8 cellular contexts compared by ENCODE assay signal in the genomic region with DNA sequence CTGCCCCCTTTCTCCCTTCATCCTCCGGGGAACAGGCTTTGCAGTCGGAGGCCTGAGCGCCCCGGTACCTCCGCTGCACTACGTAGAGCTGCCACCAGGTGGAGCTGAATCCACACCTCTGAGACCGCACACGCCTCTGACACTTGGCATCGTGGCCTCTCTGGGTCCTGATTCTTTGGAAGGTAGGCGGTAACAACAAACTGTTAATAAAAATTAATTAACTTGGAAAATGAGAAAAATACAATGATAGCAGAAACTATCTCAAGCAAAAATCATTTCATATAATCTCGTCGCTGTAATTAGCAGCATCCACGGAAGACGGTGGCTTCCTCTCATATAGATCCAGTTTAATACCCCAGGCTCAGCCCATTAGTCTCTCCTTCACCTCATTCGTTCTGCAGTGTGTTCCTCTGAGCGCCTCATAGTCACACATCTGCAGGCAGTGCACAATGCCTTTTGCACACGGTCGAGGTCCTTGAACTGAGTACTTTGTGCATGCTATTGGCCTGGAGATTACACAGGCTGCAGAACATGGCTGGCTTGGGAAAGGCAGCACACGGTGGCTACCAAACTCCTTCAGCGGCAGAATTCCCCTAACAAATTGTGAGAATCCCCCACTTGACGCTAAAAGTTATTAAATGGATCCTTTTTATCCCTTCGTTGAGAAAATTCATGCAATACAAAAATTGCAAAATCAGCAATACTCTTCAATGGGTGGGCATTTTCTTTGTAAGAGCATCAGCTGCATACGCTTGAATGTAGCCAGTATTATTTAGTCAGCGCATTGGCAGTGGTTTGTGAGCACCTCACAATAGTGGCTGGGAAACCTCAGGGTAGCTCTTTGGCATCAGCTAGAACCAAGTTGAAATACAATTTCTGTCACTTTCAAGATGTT. TPM values are rescaled to one million over a fixed set of nuclear protein-coding genes. Genes with fewer than 3 reads are reported as not detected.
DNase-seq lines count a peak whose midpoint lies in the region; ATAC-seq, FAIRE-seq and TF ChIP-seq lines count a peak whose summit lies in the region.

No MANE protein-coding gene starts in this region.

- H3K4me1 ChIP-seq in ovary (ENCODE audit: insufficient read depth) = no peaks in the 10 kb centered on the region

- WGBS in ovary, 3 donors = 40 to 43% (median 41%) methylated on average over 24 of the region's 24 CpGs

- peak; percentile 62 for DNase-seq in ELR (ENCODE audit: low read depth)
- DNase-seq in HuH-7.5 (ENCODE audit: low spot score) = peak; percentile 28
- peak; percentile 59 for DNase-seq in RWPE1 (ENCODE audit: low spot score)
- DNase-seq in activated effector memory CD4-positive, alpha-beta T cell treated with anti-CD3 and anti-CD28 coated beads, Interleukin-2, amount 50 U/mL, for 16 hours = peak; percentile 93
- peak; percentile 31 to 44 for DNase-seq in frontal cortex (ENCODE audit: low spot score in 2 of 2)
- peak; percentile 31 to 83 (median 62) for DNase-seq in ovary
- DNase-seq in type B pancreatic cell (ENCODE audit: extremely low spot score, unreplicated experiment) = peak; percentile 81

- POLR2A ChIA-PET in RWPE1 (lab: Yijun Ruan, JAX; ENCODE audit: low non-redundant PET) = no interaction called here

- H3K36me3 Mint-ChIP-seq in type B pancreatic cell = no peaks in the 10 kb centered on the region

- H3K27ac ChIP-seq in RWPE1 (no peak overlapping the region), ovary (no peak overlapping the region)

- H3K27ac Mint-ChIP-seq in type B pancreatic cell = no peak overlapping the region

- TF ChIP-seq CTCF in RWPE1 (conservative IDR thresholded peaks at IDR 0.05; ENCODE audit: low read depth) = peak; percentile 99
- peak; percentile 21 to 75 (median 42) for TF ChIP-seq CTCF in ovary (IDR thresholded peaks at IDR 0.05)
- TF ChIP-seq CTCF in type B pancreatic cell (conservative IDR thresholded peaks at IDR 0.05) = peak; percentile 97

- H3K27me3 ChIP-seq in ovary = no peaks in the 10 kb centered on the region

- H3K4me1 Mint-ChIP-seq in type B pancreatic cell (ENCODE audit: unreplicated experiment) = peaks cover 7% of the 10 kb centered on the region

- H3K36me3 ChIP-seq in ovary = no peaks in the 10 kb centered on the region

- FAIRE-seq in frontal cortex (lab: Jason Lieb, UNC) = peak; percentile 30

- no peak overlapping the region for H3K4me3 Mint-ChIP-seq in type B pancreatic cell

- no peak overlapping the region for H3K4me3 ChIP-seq in ovary

- peaks cover 33% of the 10 kb centered on the region for H3K27me3 Mint-ChIP-seq in type B pancreatic cell

- intact Hi-C loops in ovary (cut with DNase I) = loop anchor here (5.0 to 10.0 kb wide), 5 partner anchors 153 to 209 kb away; a partner anchor contains a TSS

- ATAC-seq in GM21529 (IDR thresholded peaks at IDR 0.05; ENCODE audit: unreplicated experiment) = peak; percentile 93

- TF ChIP-seq EP300 in ovary (IDR thresholded peaks at IDR 0.05) = no peak

- peaks cover 3% of the 10 kb centered on the region for H3K9me3 Mint-ChIP-seq in type B pancreatic cell

- H3K9me3 ChIP-seq in ovary = no peaks in the 10 kb centered on the region

- no peak for TF ChIP-seq POLR2A in ovary (IDR thresholded peaks at IDR 0.05)

- CTCF ChIA-PET in RWPE1 (lab: Yijun Ruan, JAX) = interaction anchor here (0.5 to 2.6 kb wide), 5 partner anchors 120 to 212 kb away, joined by 3 to 21 read pairs (median 3); no protein-coding TSS in a partner anchor

RNA-seq across cellular contexts. Expression of a gene that starts 18.7 kb away (rescaled TPM):
- total RNA-seq in frontal cortex (under 0.01 TPM), ovary (under 1 TPM in 2 of 7 donors, not detected in 5; 0.22 TPM), type B pancreatic cell (ENCODE audit: low replicate concordance) (not detected in 2 replicates)
- polyA plus RNA-seq in ovary = not detected

RNA-seq across cellular contexts. Expression of a gene that starts 43.9 kb away (rescaled TPM):
- total RNA-seq in frontal cortex = not detected
- not detected for total RNA-seq in ovary
- not detected for polyA plus RNA-seq in ovary
- total RNA-seq in type B pancreatic cell (ENCODE audit: low replicate concordance) = not detected in 2 replicates

RNA-seq across cellular contexts. Expression of a gene that starts 46.1 kb away (rescaled TPM):
- 0.82 TPM for total RNA-seq in frontal cortex
- 1 to 10 TPM in 2 of 7 donors, under 1 TPM in 4, not detected in 1; 0.20 to 2.5 (median 0.78) TPM for total RNA-seq in ovary
- under 1 TPM; 0.11 to 0.13 TPM for polyA plus RNA-seq in ovary
- 1.6 and 2.8 TPM in 2 replicates for total RNA-seq in type B pancreatic cell (ENCODE audit: low replicate concordance)

Comparison
In these comparisons a context has a peak if more than half of its experiments do, and no peak if none do; other contexts are left out.
1. DNase-seq: peak in every context shown above with its lines; median percentile 93 in activated effector memory CD4-positive, alpha-beta T cell treated with anti-CD3 and anti-CD28 coated beads, Interleukin-2, amount 50 U/mL, for 16 hours; 81 in type B pancreatic cell; 62 in ELR; 62 in ovary; 59 in RWPE1; 38 in frontal cortex; 28 in HuH-7.5.
2. CTCF ChIP-seq: peak in every context shown above with its lines; median percentile 99 in RWPE1; 97 in type B pancreatic cell; 42 in ovary.